19 cellular contexts compared by ENCODE assay signal in genomic region chr2:23629417-23630110, GRCh38.
"Had no signal": no experiment of that assay in that cellular context is flagged by ENCODE, and none has a peak within 500 bp of the region (broad histone marks: within the 10 kb centered on the region; RNA-seq: fewer than 3 reads in every experiment).

No MANE protein-coding gene starts in this region.

- H3K4me1 ChIP-seq: heart left ventricle, SJSA1 had no signal

- DNase-seq: activated CD4-positive, alpha-beta T cell treated with anti-CD3 and anti-CD28 coated beads for 1 hour; activated gamma-delta T cell; amniotic stem cell; dermis blood vessel endothelial cell; gastrocnemius medialis; kidney glomerular epithelial cell; left ventricle myocardium superior; mesenchymal stem cell; sigmoid colon; stimulated activated CD4-positive, alpha-beta T cell treated with anti-CD3 and anti-CD28 coated beads, Interleukin-4, amount 100 ng/mL, for 4 hours; SW 1271; T-helper 2 cell had no signal

- ATAC-seq: activated naive CD4-positive, alpha-beta T cell treated with anti-CD3 and anti-CD28 coated beads, Interleukin-2, amount 50 U/mL, for 72 hours; gastrocnemius medialis; heart left ventricle; left ventricle myocardium superior; naive thymus-derived CD8-positive, alpha-beta T cell; stimulated activated memory B cell treated with anti-CD40 and anti-IgM and Interleukin-4, amounts not matched to agents 10 μg/mL and 1 μg/mL and 100 μg/mL, for 72 hours had no signal

- H3K27me3 Mint-ChIP-seq: naive thymus-derived CD8-positive, alpha-beta T cell; stimulated activated memory B cell treated with anti-CD40 and anti-IgM and Interleukin-4, amounts not matched to agents 10 μg/mL and 1 μg/mL and 100 μg/mL, for 72 hours had no signal

- H3K4me3 ChIP-seq: cardiac muscle cell, gastrocnemius medialis, heart left ventricle, sigmoid colon, SJSA1 had no signal

- H3K4me1 Mint-ChIP-seq: stimulated activated memory B cell treated with anti-CD40 and anti-IgM and Interleukin-4, amounts not matched to agents 10 μg/mL and 1 μg/mL and 100 μg/mL, for 72 hours had no signal

- H3K36me3 Mint-ChIP-seq: stimulated activated memory B cell treated with anti-CD40 and anti-IgM and Interleukin-4, amounts not matched to agents 10 μg/mL and 1 μg/mL and 100 μg/mL, for 72 hours had no signal

- H3K4me3 Mint-ChIP-seq: naive thymus-derived CD8-positive, alpha-beta T cell; stimulated activated memory B cell treated with anti-CD40 and anti-IgM and Interleukin-4, amounts not matched to agents 10 μg/mL and 1 μg/mL and 100 μg/mL, for 72 hours had no signal

- H3K27ac Mint-ChIP-seq: stimulated activated memory B cell treated with anti-CD40 and anti-IgM and Interleukin-4, amounts not matched to agents 10 μg/mL and 1 μg/mL and 100 μg/mL, for 72 hours had no signal

- H3K27ac ChIP-seq: cardiac muscle cell, gastrocnemius medialis, heart left ventricle, sigmoid colon, SJSA1, VCaP had no signal

- H3K9me3 ChIP-seq: gastrocnemius medialis, sigmoid colon, SJSA1 had no signal

- H3K36me3 ChIP-seq: cardiac muscle cell, gastrocnemius medialis, heart left ventricle, sigmoid colon, SJSA1 had no signal

- H3K27me3 ChIP-seq: cardiac muscle cell, gastrocnemius medialis, heart left ventricle, sigmoid colon, SJSA1 had no signal

- H3K9me3 Mint-ChIP-seq: activated naive CD4-positive, alpha-beta T cell treated with anti-CD3 and anti-CD28 coated beads, Interleukin-2, amount 50 U/mL, for 72 hours; stimulated activated memory B cell treated with anti-CD40 and anti-IgM and Interleukin-4, amounts not matched to agents 10 μg/mL and 1 μg/mL and 100 μg/mL, for 72 hours had no signal
